In genomic region chr15:89396723-89397652, GRCh38 we compare ENCODE assay signal across 1 cellular context.
TF ChIP-seq lines count a peak whose summit lies in the region.

No MANE protein-coding gene starts in this region.

TF ChIP-seq in WTC11, 78 proteins besides CTCF, POLR2A, EP300 and RAD21 (continued from another document):
- no peak for TF ChIP-seq GTF2I (CRISPR knock-in tag; conservative IDR thresholded peaks at IDR 0.05)
- TF ChIP-seq FOXP1 (CRISPR knock-in tag; IDR thresholded peaks at IDR 0.05; ENCODE audit: borderline replicate concordance): peak; percentile 72; the same call in 1 of the 2 replicates
